In the genomic region with DNA sequence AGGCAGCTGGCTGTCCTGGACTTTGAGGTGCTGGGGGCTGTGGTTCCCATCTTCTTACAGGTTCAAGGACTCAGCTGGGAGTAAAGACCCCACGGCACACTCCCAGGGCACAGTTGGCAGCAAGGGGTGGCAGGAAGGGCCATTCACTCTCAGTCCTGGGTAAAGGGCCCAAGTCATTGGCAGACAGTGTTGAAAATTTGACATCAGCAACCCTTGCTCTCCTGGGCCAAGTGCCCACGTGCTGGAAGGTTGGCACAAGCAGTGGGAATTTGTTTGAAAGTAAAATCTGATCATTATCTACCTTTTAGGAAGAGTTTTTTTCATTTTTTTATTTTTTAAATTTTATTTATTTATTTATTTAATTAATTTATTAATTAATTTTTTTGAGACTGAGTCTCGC, we compare ENCODE assay signal across 6 cellular contexts.
"Had no signal": no experiment of that assay in that cellular context is flagged by ENCODE, and none has a peak within 500 bp of the region (broad histone marks: within the 10 kb centered on the region; RNA-seq: fewer than 3 reads in every experiment).

No MANE protein-coding gene starts in this region.

- H2AFZ ChIP-seq: GM23338 had no signal

- H3K4me3 ChIP-seq: GM23338 had no signal

- H3K4me2 ChIP-seq: GM23338 had no signal

- FAIRE-seq: H1, H54, HTR-8/SVneo had no signal

- DNase-seq: H9, HCEC 1CT had no signal

- ATAC-seq: GM23338 had no signal
